Comparison of ENCODE assay signal across 27 cellular contexts in genomic region chr9:134297082-134297415, GRCh38.
"Had no signal": no experiment of that assay in that cellular context is flagged by ENCODE, and none has a peak within 500 bp of the region (broad histone marks: within the 10 kb centered on the region; RNA-seq: fewer than 3 reads in every experiment).

No MANE protein-coding gene starts in this region.

- H3K36me3 ChIP-seq: brain microvascular endothelial cell, MG63, WERI-Rb-1 had no signal

- H3K36me3 Mint-ChIP-seq: activated naive CD8-positive, alpha-beta T cell had no signal

- H3K9me3 Mint-ChIP-seq: activated CD4-positive, alpha-beta T cell treated with anti-CD3 and anti-CD28 coated beads, Interleukin-2, amount 10 ng/mL, durations not matched to agents 24 days and 14 days; activated naive CD4-positive, alpha-beta T cell treated with anti-CD3 and anti-CD28 coated beads for 36 hours; activated naive CD8-positive, alpha-beta T cell treated with anti-CD3 and anti-CD28 coated beads, Interleukin-2, amount 50 U/mL, for 24 hours; activated T-cell treated with anti-CD3 and anti-CD28 coated beads, Interleukin-2, amount 50 U/mL, for 24 hours; central memory CD8-positive, alpha-beta T cell had no signal

- H3K27ac ChIP-seq: brain microvascular endothelial cell, WERI-Rb-1 had no signal

- H3K9me3 ChIP-seq: MG63 had no signal

- DNase-seq: activated CD4-positive, alpha-beta T cell treated with anti-CD3 and anti-CD28 coated beads, Interleukin-2, amount 10 ng/mL, durations not matched to agents 24 days and 14 days; activated CD4-positive, alpha-beta T cell treated with anti-CD3 and anti-CD28 coated beads, Interleukin-2, amount 50 U/mL, for 4 hours; activated CD8-positive, alpha-beta T cell treated with anti-CD3 and anti-CD28 coated beads, Interleukin-2, amount 10 ng/mL, durations not matched to agents 7 days and 5 days; activated gamma-delta T cell treated with Interleukin-2 at 50 U/mL for 16 hours; activated naive CD4-positive, alpha-beta T cell treated with anti-CD3 and anti-CD28 coated beads for 36 hours; activated naive CD8-positive, alpha-beta T cell treated with anti-CD3 and anti-CD28 coated beads, Interleukin-2, amount 50 U/mL, for 24 hours; activated T-cell treated with anti-CD3 and anti-CD28 coated beads, Interleukin-2, amount 50 U/mL, for 24 hours; anterior cingulate cortex; brain microvascular endothelial cell; Kasumi-1; KG1; MG63; NCI-H1048; NCI-H1436 treated with DMSO at 0.1 percent for 48 hours; NCI-H1694 treated with DMSO at 0.1 percent for 48 hours; NCI-H2029; NCI-H345; NCI-H524 treated with DMSO at 0.1 percent for 48 hours; SIG-M5; T-helper 1 cell; T-helper 2 cell; T-helper 9 cell; WERI-Rb-1 had no signal

- ATAC-seq: activated CD8-positive, alpha-beta T cell treated with anti-CD3 and anti-CD28 coated beads, Interleukin-2, amount 10 ng/mL, durations not matched to agents 7 days and 5 days; activated naive CD8-positive, alpha-beta T cell treated with anti-CD3 and anti-CD28 coated beads, Interleukin-2, amount 50 U/mL, for 24 hours; Panc1; SK-N-SH treated with all-trans-retinoic acid at 6 μM for 48 hours had no signal

- H3K27me3 Mint-ChIP-seq: activated naive CD8-positive, alpha-beta T cell had no signal

- H3K27me3 ChIP-seq: brain microvascular endothelial cell, MG63 had no signal

- H3K4me3 ChIP-seq: MG63 had no signal

- H3K27ac Mint-ChIP-seq: activated CD4-positive, alpha-beta T cell treated with anti-CD3 and anti-CD28 coated beads, Interleukin-2, amount 10 ng/mL, durations not matched to agents 24 days and 14 days; activated CD8-positive, alpha-beta T cell treated with anti-CD3 and anti-CD28 coated beads, Interleukin-2, amount 10 ng/mL, durations not matched to agents 7 days and 5 days; activated naive CD4-positive, alpha-beta T cell treated with anti-CD3 and anti-CD28 coated beads for 36 hours; activated naive CD8-positive, alpha-beta T cell; activated naive CD8-positive, alpha-beta T cell treated with anti-CD3 and anti-CD28 coated beads, Interleukin-2, amount 50 U/mL, for 24 hours; activated T-cell treated with anti-CD3 and anti-CD28 coated beads, Interleukin-2, amount 50 U/mL, for 24 hours had no signal

- H3K4me3 Mint-ChIP-seq: activated CD4-positive, alpha-beta T cell treated with anti-CD3 and anti-CD28 coated beads, Interleukin-2, amount 10 ng/mL, durations not matched to agents 24 days and 14 days; activated CD8-positive, alpha-beta T cell treated with anti-CD3 and anti-CD28 coated beads, Interleukin-2, amount 10 ng/mL, durations not matched to agents 7 days and 5 days; activated naive CD4-positive, alpha-beta T cell treated with anti-CD3 and anti-CD28 coated beads for 36 hours; activated naive CD8-positive, alpha-beta T cell; activated naive CD8-positive, alpha-beta T cell treated with anti-CD3 and anti-CD28 coated beads, Interleukin-2, amount 50 U/mL, for 24 hours; activated T-cell treated with anti-CD3 and anti-CD28 coated beads, Interleukin-2, amount 50 U/mL, for 24 hours; central memory CD8-positive, alpha-beta T cell had no signal
